8 cellular contexts compared by ENCODE assay signal in genomic region chr16:14629612-14629918, GRCh38. TPM values are rescaled to one million over a fixed set of nuclear protein-coding genes. Genes with fewer than 3 reads are reported as not detected.
DNase-seq lines count a peak whose midpoint lies in the region; ATAC-seq and TF ChIP-seq lines count a peak whose summit lies in the region.

No MANE protein-coding gene starts in this region.

- H3K9me3 Mint-ChIP-seq in activated CD4-positive, alpha-beta memory T cell treated with anti-CD3 and anti-CD28 coated beads for 36 hours = no peaks in the 10 kb centered on the region

- intact Hi-C loops in activated CD4-positive, alpha-beta memory T cell treated with anti-CD3 and anti-CD28 coated beads for 36 hours (cut with micrococcal nuclease) = no loop called here

- H3K4me3 Mint-ChIP-seq in activated CD4-positive, alpha-beta memory T cell treated with anti-CD3 and anti-CD28 coated beads for 36 hours = peak overlapping the region; percentile 89

- peaks cover 40% of the 10 kb centered on the region for H3K4me1 Mint-ChIP-seq in activated CD4-positive, alpha-beta memory T cell treated with anti-CD3 and anti-CD28 coated beads for 36 hours (ENCODE audit: low read depth)

- in situ Hi-C loops in G401 (cut with HindIII; ENCODE audit: low sequenced_read_pairs) = no loop called here

- TF ChIP-seq POLR2A in gastroesophageal sphincter (IDR thresholded peaks at IDR 0.05) = no peak

- peaks cover 29% of the 10 kb centered on the region for H3K36me3 Mint-ChIP-seq in activated CD4-positive, alpha-beta memory T cell treated with anti-CD3 and anti-CD28 coated beads for 36 hours

- H3K9ac ChIP-seq in skeletal muscle tissue (ENCODE audit: low read depth in 1 of 3, low read length in 3 of 3) = peak overlapping the region; percentile 97 to 99 (median 98)

- H3K4me3 ChIP-seq in gastroesophageal sphincter (peak overlapping the region; percentile 57 to 90), skeletal muscle tissue (ENCODE audit: low read length in 3 of 3) (peak overlapping the region; percentile 89 to 93 (median 90))

- peaks cover 0 to 36% of the 10 kb centered on the region in 2 donors for H3K36me3 ChIP-seq in gastroesophageal sphincter
- peaks cover 10 to 30% (median 28%) of the 10 kb centered on the region in 3 donors for H3K36me3 ChIP-seq in skeletal muscle tissue (ENCODE audit: control insufficient read depth in 3 of 3, insufficient read depth in 3 of 3, low read length in 3 of 3)

- peak overlapping the region; percentile 89 for H3K27ac Mint-ChIP-seq in activated CD4-positive, alpha-beta memory T cell treated with anti-CD3 and anti-CD28 coated beads for 36 hours

- H3K27ac ChIP-seq in gastroesophageal sphincter (peak overlapping the region; percentile 76 to 95 (median 92)), skeletal muscle tissue (ENCODE audit: low read depth, low read length) (peak overlapping the region; percentile 92)

- ATAC-seq in HG02571 (IDR thresholded peaks at IDR 0.05; ENCODE audit: unreplicated experiment) (peak; percentile 5), gastroesophageal sphincter (no peak)

- TF ChIP-seq EP300 in gastroesophageal sphincter (IDR thresholded peaks at IDR 0.05) = no peak

- peaks cover 0 to 58% (median 13%) of the 10 kb centered on the region in 3 donors for H3K4me1 ChIP-seq in gastroesophageal sphincter
- H3K4me1 ChIP-seq in skeletal muscle tissue (ENCODE audit: control insufficient read depth in 3 of 3, insufficient read depth in 3 of 3, low read length in 3 of 3) = peaks cover 25 to 29% (median 27%) of the 10 kb centered on the region in 3 donors

- CTCF ChIA-PET in activated CD4-positive, alpha-beta memory T cell treated with anti-CD3 and anti-CD28 coated beads for 36 hours (lab: Charles Lee) = interaction anchor here (1.0 to 1.8 kb wide), 2 partner anchors 344 to 706 kb away, joined by 3 to 4 read pairs; no protein-coding TSS in a partner anchor

- peak; percentile 23 for DNase-seq in G401 (ENCODE audit: low spot score)
- no peak for DNase-seq in activated CD4-positive, alpha-beta memory T cell treated with anti-CD3 and anti-CD28 coated beads for 36 hours
- no peak for DNase-seq in foreskin melanocyte
- DNase-seq in activated gamma-delta T cell (lab: John Stamatoyannopoulos, UW) = no peak
- DNase-seq in cerebellar nuclear complex (lab: John Stamatoyannopoulos, UW) = no peak

- no peak for TF ChIP-seq CTCF in gastroesophageal sphincter (IDR thresholded peaks at IDR 0.05)

- POLR2A ChIA-PET in activated CD4-positive, alpha-beta memory T cell treated with anti-CD3 and anti-CD28 coated beads for 36 hours (lab: Charles Lee) = interaction anchor here (0.8 kb wide), 1 partner anchor 22 kb away, joined by 3 read pairs; no protein-coding TSS in a partner anchor

- H3K27me3 Mint-ChIP-seq in activated CD4-positive, alpha-beta memory T cell treated with anti-CD3 and anti-CD28 coated beads for 36 hours = no peaks in the 10 kb centered on the region

- H3K27me3 ChIP-seq in gastroesophageal sphincter (no peaks in the 10 kb centered on the region), skeletal muscle tissue (ENCODE audit: control insufficient read depth in 3 of 3, insufficient read depth in 3 of 3, low read length in 3 of 3) (no peaks in the 10 kb centered on the region)

- H3K9me3 ChIP-seq in gastroesophageal sphincter (no peaks in the 10 kb centered on the region), skeletal muscle tissue (ENCODE audit: control insufficient read depth in 3 of 3, low read length in 3 of 3) (no peaks in the 10 kb centered on the region)

- WGBS in gastroesophageal sphincter (ENCODE audit: low coverage in 1 of 2), 2 donors = 2 to 3% methylated on average over 14 to 16 of the region's 17 CpGs

RNA-seq across cellular contexts. Expression of gene PARN, which starts 0.5 kb away (rescaled TPM):
- 27.2 and 36.2 TPM in 2 replicates for total RNA-seq in G401 (2014; rRNA removed; shearing (Covaris generic))
- 10 to 100 TPM; 43.4 to 44.2 TPM for total RNA-seq in activated CD4-positive, alpha-beta memory T cell treated with anti-CD3 and anti-CD28 coated beads for 36 hours
- total RNA-seq in gastroesophageal sphincter = 10 to 100 TPM; 34.9 to 49.7 (median 40.0) TPM
- 24.5 TPM for total RNA-seq in skeletal muscle tissue

RNA-seq across cellular contexts. Expression of gene BFAR, which starts 3.2 kb away (rescaled TPM):
- total RNA-seq in G401 (2014; rRNA removed; shearing (Covaris generic)) = 129 and 174 TPM in 2 replicates
- total RNA-seq in activated CD4-positive, alpha-beta memory T cell treated with anti-CD3 and anti-CD28 coated beads for 36 hours = 10 to 100 TPM; 46.5 to 51.4 TPM
- 10 to 100 TPM; 53.4 to 65.1 (median 60.5) TPM for total RNA-seq in gastroesophageal sphincter
- 63.7 TPM for total RNA-seq in skeletal muscle tissue
